1 cellular context compared by ENCODE assay signal in genomic region chr2:43389581-43390466, GRCh38.
TF ChIP-seq lines count a peak whose summit lies in the region.

No MANE protein-coding gene starts in this region.

TF ChIP-seq in HepG2, 621 proteins besides CTCF, POLR2A, EP300 and RAD21 (continued from another document):
- TF ChIP-seq ARID5B (CRISPR knock-in tag; IDR thresholded peaks at IDR 0.05) = peak; percentile 100
- 0 out of 2 replicates have a peak, but pooled peaks have one; percentile 31 for TF ChIP-seq ZBTB7B (CRISPR knock-in tag; IDR thresholded peaks at IDR 0.05)
- TF ChIP-seq SP140L (CRISPR knock-in tag; IDR thresholded peaks at IDR 0.05; ENCODE audit: borderline replicate concordance) = peak; percentile 89
- TF ChIP-seq, protein P1, sequence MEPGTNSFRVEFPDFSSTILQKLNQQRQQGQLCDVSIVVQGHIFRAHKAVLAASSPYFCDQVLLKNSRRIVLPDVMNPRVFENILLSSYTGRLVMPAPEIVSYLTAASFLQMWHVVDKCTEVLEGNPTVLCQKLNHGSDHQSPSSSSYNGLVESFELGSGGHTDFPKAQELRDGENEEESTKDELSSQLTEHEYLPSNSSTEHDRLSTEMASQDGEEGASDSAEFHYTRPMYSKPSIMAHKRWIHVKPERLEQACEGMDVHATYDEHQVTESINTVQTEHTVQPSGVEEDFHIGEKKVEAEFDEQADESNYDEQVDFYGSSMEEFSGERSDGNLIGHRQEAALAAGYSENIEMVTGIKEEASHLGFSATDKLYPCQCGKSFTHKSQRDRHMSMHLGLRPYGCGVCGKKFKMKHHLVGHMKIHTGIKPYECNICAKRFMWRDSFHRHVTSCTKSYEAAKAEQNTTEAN (CRISPR knock-in tag; conservative IDR thresholded peaks at IDR 0.05) = no peak
- peak; percentile 75 for TF ChIP-seq TCF7 (IDR thresholded peaks at IDR 0.05; ENCODE audit: low read depth)
- no peak for TF ChIP-seq ZNF256 (CRISPR knock-in tag; conservative IDR thresholded peaks at IDR 0.05)
- TF ChIP-seq ATF1 (CRISPR knock-in tag; IDR thresholded peaks at IDR 0.05) = peak; percentile 33; the same call in 1 of the 2 replicates
- TF ChIP-seq, protein P2, sequence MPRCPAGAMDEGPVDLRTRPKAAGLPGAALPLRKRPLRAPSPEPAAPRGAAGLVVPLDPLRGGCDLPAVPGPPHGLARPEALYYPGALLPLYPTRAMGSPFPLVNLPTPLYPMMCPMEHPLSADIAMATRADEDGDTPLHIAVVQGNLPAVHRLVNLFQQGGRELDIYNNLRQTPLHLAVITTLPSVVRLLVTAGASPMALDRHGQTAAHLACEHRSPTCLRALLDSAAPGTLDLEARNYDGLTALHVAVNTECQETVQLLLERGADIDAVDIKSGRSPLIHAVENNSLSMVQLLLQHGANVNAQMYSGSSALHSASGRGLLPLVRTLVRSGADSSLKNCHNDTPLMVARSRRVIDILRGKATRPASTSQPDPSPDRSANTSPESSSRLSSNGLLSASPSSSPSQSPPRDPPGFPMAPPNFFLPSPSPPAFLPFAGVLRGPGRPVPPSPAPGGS (CRISPR knock-in tag; IDR thresholded peaks at IDR 0.05) = no peak
- no peak for TF ChIP-seq ZNF605 (CRISPR knock-in tag; IDR thresholded peaks at IDR 0.05)
- TF ChIP-seq ZNF484 (CRISPR knock-in tag; IDR thresholded peaks at IDR 0.05; ENCODE audit: borderline replicate concordance, low read depth) = no peak
- TF ChIP-seq ZFP36 (IDR thresholded peaks at IDR 0.05; ENCODE audit: borderline replicate concordance, low read depth, low read length, partially characterized antibody) = no peak
- TF ChIP-seq ELF3 (CRISPR knock-in tag; IDR thresholded peaks at IDR 0.05) = peak; percentile 87
- peak; percentile 89; the same call in 1 of the 2 replicates for TF ChIP-seq MEF2D (CRISPR knock-in tag; IDR thresholded peaks at IDR 0.05)
- TF ChIP-seq, protein P3, sequence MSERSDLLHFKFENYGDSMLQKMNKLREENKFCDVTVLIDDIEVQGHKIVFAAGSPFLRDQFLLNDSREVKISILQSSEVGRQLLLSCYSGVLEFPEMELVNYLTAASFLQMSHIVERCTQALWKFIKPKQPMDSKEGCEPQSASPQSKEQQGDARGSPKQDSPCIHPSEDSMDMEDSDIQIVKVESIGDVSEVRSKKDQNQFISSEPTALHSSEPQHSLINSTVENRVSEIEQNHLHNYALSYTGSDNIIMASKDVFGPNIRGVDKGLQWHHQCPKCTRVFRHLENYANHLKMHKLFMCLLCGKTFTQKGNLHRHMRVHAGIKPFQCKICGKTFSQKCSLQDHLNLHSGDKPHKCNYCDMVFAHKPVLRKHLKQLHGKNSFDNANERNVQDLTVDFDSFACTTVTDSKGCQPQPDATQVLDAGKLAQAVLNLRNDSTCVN (CRISPR knock-in tag; IDR thresholded peaks at IDR 0.05; ENCODE audit: borderline replicate concordance) = no peak
- TF ChIP-seq, protein P4, sequence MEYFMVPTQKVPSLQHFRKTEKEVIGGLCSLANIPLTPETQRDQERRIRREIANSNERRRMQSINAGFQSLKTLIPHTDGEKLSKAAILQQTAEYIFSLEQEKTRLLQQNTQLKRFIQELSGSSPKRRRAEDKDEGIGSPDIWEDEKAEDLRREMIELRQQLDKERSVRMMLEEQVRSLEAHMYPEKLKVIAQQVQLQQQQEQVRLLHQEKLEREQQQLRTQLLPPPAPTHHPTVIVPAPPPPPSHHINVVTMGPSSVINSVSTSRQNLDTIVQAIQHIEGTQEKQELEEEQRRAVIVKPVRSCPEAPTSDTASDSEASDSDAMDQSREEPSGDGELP (IDR thresholded peaks at IDR 0.05; ENCODE audit: borderline replicate concordance, low read depth) = 0 out of 2 replicates have a peak, but pooled peaks have one; percentile 14
- TF ChIP-seq, protein P5, sequence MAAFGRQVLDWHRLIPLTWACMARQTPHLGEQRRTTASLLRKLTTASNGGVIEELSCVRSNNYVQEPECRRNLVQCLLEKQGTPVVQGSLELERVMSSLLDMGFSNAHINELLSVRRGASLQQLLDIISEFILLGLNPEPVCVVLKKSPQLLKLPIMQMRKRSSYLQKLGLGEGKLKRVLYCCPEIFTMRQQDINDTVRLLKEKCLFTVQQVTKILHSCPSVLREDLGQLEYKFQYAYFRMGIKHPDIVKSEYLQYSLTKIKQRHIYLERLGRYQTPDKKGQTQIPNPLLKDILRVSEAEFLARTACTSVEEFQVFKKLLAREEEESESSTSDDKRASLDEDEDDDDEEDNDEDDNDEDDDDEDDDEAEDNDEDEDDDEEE (CRISPR knock-in tag; IDR thresholded peaks at IDR 0.05) = no peak
- no peak for TF ChIP-seq ZNF225 (CRISPR knock-in tag; IDR thresholded peaks at IDR 0.05)
- TF ChIP-seq FLYWCH1 (CRISPR knock-in tag; IDR thresholded peaks at IDR 0.05) = no peak
- TF ChIP-seq ATF6 (CRISPR knock-in tag; conservative IDR thresholded peaks at IDR 0.05) = 0 out of 2 replicates have a peak, but pooled peaks have one; percentile 37
- TF ChIP-seq, protein P6, sequence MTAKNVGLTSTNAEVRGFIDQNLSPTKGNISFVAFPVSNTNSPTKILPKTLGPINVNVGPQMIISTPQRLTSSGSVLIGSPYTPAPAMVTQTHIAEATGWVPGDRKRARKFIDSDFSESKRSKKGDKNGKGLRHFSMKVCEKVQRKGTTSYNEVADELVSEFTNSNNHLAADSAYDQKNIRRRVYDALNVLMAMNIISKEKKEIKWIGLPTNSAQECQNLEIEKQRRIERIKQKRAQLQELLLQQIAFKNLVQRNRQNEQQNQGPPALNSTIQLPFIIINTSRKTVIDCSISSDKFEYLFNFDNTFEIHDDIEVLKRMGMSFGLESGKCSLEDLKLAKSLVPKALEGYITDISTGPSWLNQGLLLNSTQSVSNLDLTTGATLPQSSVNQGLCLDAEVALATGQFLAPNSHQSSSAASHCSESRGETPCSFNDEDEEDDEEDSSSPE (CRISPR knock-in tag; IDR thresholded peaks at IDR 0.05) = peak; percentile 59
- TF ChIP-seq ZNF180 (CRISPR knock-in tag; IDR thresholded peaks at IDR 0.05; ENCODE audit: borderline replicate concordance, low read depth) = no peak
- peak; percentile 79 for TF ChIP-seq ZMYM4 (CRISPR knock-in tag; IDR thresholded peaks at IDR 0.05)
- no peak for TF ChIP-seq ZNF569 (CRISPR knock-in tag; IDR thresholded peaks at IDR 0.05; ENCODE audit: borderline replicate concordance)
- TF ChIP-seq GTF3A (CRISPR knock-in tag; conservative IDR thresholded peaks at IDR 0.05) = no peak
- no peak for TF ChIP-seq ZNF383 (CRISPR knock-in tag; IDR thresholded peaks at IDR 0.05; ENCODE audit: borderline replicate concordance)
- TF ChIP-seq PHF21A (CRISPR knock-in tag; IDR thresholded peaks at IDR 0.05) = peak; percentile 77
TF ChIP-seq in HepG2: peak in this region for 187.
